Comparison of ENCODE assay signal across 18 cellular contexts in genomic region chr5:174947548-174947947, GRCh38.
DNase-seq lines count a peak whose midpoint lies in the region; ATAC-seq, FAIRE-seq and TF ChIP-seq lines count a peak whose summit lies in the region.
"Had no signal": no experiment of that assay in that cellular context is flagged by ENCODE, and none has a peak within 500 bp of the region (broad histone marks: within the 10 kb centered on the region; RNA-seq: fewer than 3 reads in every experiment).

No MANE protein-coding gene starts in this region.

- TF ChIP-seq CTCF in RWPE2 (IDR thresholded peaks at IDR 0.05; ENCODE audit: poor library complexity, severe bottlenecking) (no peak), kidney (IDR thresholded peaks at IDR 0.05; ENCODE audit: borderline replicate concordance, extremely low read depth, insufficient read depth) (no peak)

- H3K4me2 ChIP-seq in GM23248 (ENCODE audit: unreplicated experiment): no peak overlapping the region
- no peak overlapping the region for H3K4me2 ChIP-seq in mesendoderm (ENCODE audit: low read length)

- H3K79me2 ChIP-seq in GM23248 (ENCODE audit: insufficient read depth): no peaks in the 10 kb centered on the region
- H3K79me2 ChIP-seq in mesendoderm (ENCODE audit: control insufficient read depth, insufficient read depth, low read length): no peaks in the 10 kb centered on the region

- no peak overlapping the region for H4K8ac ChIP-seq in mesendoderm (ENCODE audit: low read depth, low read length)

- peak; percentile 53; the same call in 1 of the 3 replicates for ATAC-seq in RWPE2 (ENCODE audit: low read depth)
- no peak for ATAC-seq in HG03108 (IDR thresholded peaks at IDR 0.05; ENCODE audit: unreplicated experiment)
- ATAC-seq: GM12878 had no signal

- H3K79me1 ChIP-seq in mesendoderm (ENCODE audit: low read length): no peaks in the 10 kb centered on the region

- no peak overlapping the region for H2AFZ ChIP-seq in GM23248

- H3K9me2 ChIP-seq in GM23248 (ENCODE audit: insufficient read depth): no peaks in the 10 kb centered on the region

- H3K18ac ChIP-seq in mesendoderm (ENCODE audit: low read length): no peak overlapping the region

- H3K9ac ChIP-seq in GM23248 (no peak overlapping the region), kidney (ENCODE audit: low read length in 2 of 2) (no peak overlapping the region), mesendoderm (ENCODE audit: low read length) (no peak overlapping the region)

- H2BK120ac ChIP-seq in mesendoderm (ENCODE audit: low read depth, low read length): no peak overlapping the region

- peak; percentile 53 for FAIRE-seq in kidney (lab: Jason Lieb, UNC)
- FAIRE-seq: A204.1, D721Med, GM12878, H1 had no signal

- H3K27me3 ChIP-seq in GM23248 (replicated peaks; ENCODE audit: insufficient read depth) (peaks cover 11% of the 10 kb centered on the region; the same call in 1 of the 2 replicates), RWPE2 (ENCODE audit: insufficient read depth, poor library complexity, severe bottlenecking) (no peaks in the 10 kb centered on the region), mesendoderm (ENCODE audit: insufficient read depth, low read length, poor library complexity) (no peaks in the 10 kb centered on the region)

- H3K4me3 ChIP-seq in GM23248 (no peak overlapping the region), RWPE2 (ENCODE audit: severe bottlenecking) (no peak overlapping the region), kidney (ENCODE audit: low read length in 2 of 2) (no peak overlapping the region), mesendoderm (ENCODE audit: low read length) (no peak overlapping the region)
- H3K4me3 ChIP-seq: GM12878 had no signal

- H2BK5ac ChIP-seq in mesendoderm (ENCODE audit: low read length): no peak overlapping the region

- H3K27ac ChIP-seq in GM23248: no peak overlapping the region
- no peak overlapping the region for H3K27ac ChIP-seq in RWPE2 (ENCODE audit: poor library complexity, severe bottlenecking)
- no peak overlapping the region for H3K27ac ChIP-seq in kidney (ENCODE audit: low read depth in 2 of 2, low read length in 2 of 2)
- no peak overlapping the region for H3K27ac ChIP-seq in mesendoderm (ENCODE audit: low read depth, low read length)

- H3K4ac ChIP-seq in mesendoderm (ENCODE audit: low read depth, low read length): no peak overlapping the region

- H3K4me1 ChIP-seq in GM23248 (ENCODE audit: insufficient read depth) (no peaks in the 10 kb centered on the region), RWPE2 (ENCODE audit: insufficient read depth, poor library complexity, severe bottlenecking) (no peaks in the 10 kb centered on the region), kidney (ENCODE audit: control insufficient read depth in 1 of 2, insufficient read depth in 1 of 2, low read depth in 1 of 2, low read length in 2 of 2) (no peaks in the 10 kb centered on the region), mesendoderm (ENCODE audit: control insufficient read depth, low read depth, low read length) (no peaks in the 10 kb centered on the region)
- H3K4me1 ChIP-seq: BE2C, Caco-2 had no signal

- H4K5ac ChIP-seq in mesendoderm (ENCODE audit: low read length): no peak overlapping the region

- no peaks in the 10 kb centered on the region for H3F3A ChIP-seq in GM23248 (ENCODE audit: insufficient read depth)

- H3K36me3 ChIP-seq in GM23248 (ENCODE audit: low read depth): no peaks in the 10 kb centered on the region
- H3K36me3 ChIP-seq in RWPE2 (ENCODE audit: low read depth): no peaks in the 10 kb centered on the region
- H3K36me3 ChIP-seq in kidney (ENCODE audit: control insufficient read depth in 1 of 2, insufficient read depth in 2 of 2, low read length in 2 of 2): no peaks in the 10 kb centered on the region
- no peaks in the 10 kb centered on the region for H3K36me3 ChIP-seq in mesendoderm (ENCODE audit: control insufficient read depth, insufficient read depth, low read length)
- H3K36me3 ChIP-seq: BE2C had no signal

- no peak overlapping the region for H2AK5ac ChIP-seq in mesendoderm (ENCODE audit: low read length)

- no peaks in the 10 kb centered on the region for H4K20me1 ChIP-seq in GM23248 (ENCODE audit: insufficient read depth)

- no peak overlapping the region for H3K56ac ChIP-seq in mesendoderm (ENCODE audit: low read length)

- in situ Hi-C loops in GM23248 (cut with MboI): no loop called here

- no peak overlapping the region for H2BK15ac ChIP-seq in mesendoderm (replicated peaks; ENCODE audit: low read depth)

- H3K23ac ChIP-seq in mesendoderm (ENCODE audit: low read length): no peak overlapping the region

- WGBS in GM23248 (ENCODE audit: low coverage in 1 of 2, low lambda C conversion rate in 2 of 2, missing lambda C conversion rate in 2 of 2), 2 experiments: 6 to 28% methylated on average over 1 of the region's 1 CpG
- no CpG with 5 or more reads among the region's 1 CpG for WGBS in mesendoderm (ENCODE audit: extremely low coverage, insufficient coverage, low lambda C conversion rate)

- intact Hi-C loops in kidney (cut with DNase I): no loop called here

- DNase-seq in GM23248 (peak; percentile 17), LHCN-M2 (ENCODE audit: low read depth) (peak; percentile 4), RWPE2 (ENCODE audit: low spot score) (no peak), kidney (no peak), mesendoderm (no peak)
- no peak for DNase-seq in activated CD8-positive, alpha-beta memory T cell treated with anti-CD3 and anti-CD28 coated beads for 24 hours
- DNase-seq: ACHN; BE2C; C1 segment of cervical spinal cord; Caco-2; CD4-positive, alpha-beta T cell; H9; KBM-7 had no signal

- H3K9me3 ChIP-seq in GM23248 (ENCODE audit: low read depth): no peaks in the 10 kb centered on the region
- H3K9me3 ChIP-seq in RWPE2 (ENCODE audit: severe bottlenecking): no peaks in the 10 kb centered on the region
- no peaks in the 10 kb centered on the region for H3K9me3 ChIP-seq in kidney (ENCODE audit: control insufficient read depth in 1 of 2, low read length in 2 of 2)
- H3K9me3 ChIP-seq: BE2C, Caco-2 had no signal

Comparison
In these comparisons a context has a peak if more than half of its experiments do, and no peak if none do; other contexts are left out.
1. DNase-seq: peak in GM23248 (single experiment) and LHCN-M2 (single experiment); none in RWPE2 (single experiment), kidney (single experiment), mesendoderm (single experiment) and activated CD8-positive, alpha-beta memory T cell treated with anti-CD3 and anti-CD28 coated beads for 24 hours (single experiment).